Comparison of ENCODE assay signal across 16 cellular contexts in the genomic region with DNA sequence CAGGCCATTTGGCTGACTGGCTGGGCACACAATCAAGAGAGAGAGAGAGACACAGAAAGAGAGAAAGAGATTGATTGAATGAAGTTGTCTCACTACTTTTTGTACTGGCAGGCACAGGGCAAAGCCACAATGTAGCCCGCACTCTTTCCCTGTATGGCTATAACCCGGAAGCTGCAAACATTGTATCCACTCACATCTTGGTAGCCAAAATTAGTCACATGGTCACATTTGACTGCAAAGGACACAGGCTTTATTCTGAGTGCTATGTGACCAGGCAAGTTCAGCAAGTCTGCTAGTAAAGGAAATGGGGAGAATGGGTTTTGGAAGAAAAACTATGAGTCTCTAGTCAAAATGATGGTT. TPM values are rescaled to one million over a fixed set of nuclear protein-coding genes. Genes with fewer than 3 reads are reported as not detected.
A peak's percentile ranks its signal among the peaks of the same experiment; 100 is the strongest.
DNase-seq lines count a peak whose midpoint lies in the region; ATAC-seq and TF ChIP-seq lines count a peak whose summit lies in the region.
"Had no signal": no experiment of that assay in that cellular context is flagged by ENCODE, and none has a peak within 500 bp of the region (broad histone marks: within the 10 kb centered on the region; RNA-seq: fewer than 3 reads in every experiment).

No MANE protein-coding gene starts in this region.

- DNase-seq in Right ventricle myocardium inferior (ENCODE audit: missing footprints) (no peak), cardiac septum (ENCODE audit: low spot score) (no peak), mesenchymal stem cell (no peak), upper lobe of right lung (no peak), NCI-H2227 (lab: John Stamatoyannopoulos, UW; ENCODE audit: unreplicated experiment) (no peak), SK-N-DZ (ENCODE audit: low spot score) (no peak)
- DNase-seq in CD4-positive, alpha-beta memory T cell = no peak
- DNase-seq: activated CD8-positive, alpha-beta T cell treated with anti-CD3 and anti-CD28 coated beads for 36 hours; CD4-positive, CD25-positive, alpha-beta regulatory T cell; cortex of kidney; H9; SK-N-SH; stimulated activated naive CD4-positive, alpha-beta T cell had no signal

- no peak overlapping the region for H3K4me2 ChIP-seq in mesenchymal stem cell (ENCODE audit: low read length, poor library complexity, severe bottlenecking)
- H3K4me2 ChIP-seq: SK-N-SH had no signal

- H3K27ac ChIP-seq in mesenchymal stem cell (ENCODE audit: low read length, poor library complexity, severe bottlenecking) = no peak overlapping the region
- H3K27ac ChIP-seq in upper lobe of right lung = peak overlapping the region; percentile 7
- no peak overlapping the region for H3K27ac ChIP-seq in CD4-positive, alpha-beta memory T cell (ENCODE audit: low read depth, low read length)
- H3K27ac ChIP-seq: 22Rv1 had no signal

- H3K9ac ChIP-seq in mesenchymal stem cell (ENCODE audit: low read length) = peak overlapping the region; percentile 69
- H3K9ac ChIP-seq: SK-N-SH had no signal

- WGBS in mesenchymal stem cell = 95% methylated on average over 2 of the region's 2 CpGs

- H2AFZ ChIP-seq in mesenchymal stem cell (ENCODE audit: low read depth, low read length) = no peak overlapping the region

- H3K4me3 ChIP-seq in mesenchymal stem cell (ENCODE audit: insufficient read depth in 1 of 2, low read depth in 1 of 2, low read length in 2 of 2) (peak overlapping the region in 1 of 2 experiments; percentile 32), upper lobe of right lung (no peak overlapping the region)
- no peak overlapping the region for H3K4me3 ChIP-seq in CD4-positive, alpha-beta memory T cell (ENCODE audit: low read length in 2 of 2)

- peak overlapping the region in 1 of 7 donors; percentile 1 for H3K27ac Mint-ChIP-seq in CD4-positive, alpha-beta memory T cell
- H3K27ac Mint-ChIP-seq: activated CD8-positive, alpha-beta T cell treated with anti-CD3 and anti-CD28 coated beads for 36 hours; activated T-helper 2 cell treated with anti-CD3 and anti-CD28 coated beads, Interferon-gamma antibody, Interleukin-2, Interleukin-4, amounts not matched to agents 10 μg/mL and 5 μg/mL and 100 μg/mL, durations not matched to agents 14 hours and 24 hours and 36 hours had no signal

- H3K23ac ChIP-seq in mesenchymal stem cell (ENCODE audit: low read length in 2 of 2) = no peak overlapping the region

- no peaks in the 10 kb centered on the region for H3K36me3 Mint-ChIP-seq in CD4-positive, alpha-beta memory T cell
- H3K36me3 Mint-ChIP-seq: CD4-positive, CD25-positive, alpha-beta regulatory T cell had no signal

- H3K18ac ChIP-seq in mesenchymal stem cell (ENCODE audit: low read depth in 1 of 2, low read length in 2 of 2) = no peak overlapping the region

- peaks cover 0 to 4% (median 1%) of the 10 kb centered on the region in 4 donors for H3K4me1 Mint-ChIP-seq in CD4-positive, alpha-beta memory T cell

- no peak overlapping the region for H2BK15ac ChIP-seq in mesenchymal stem cell (ENCODE audit: low read depth, poor library complexity, severe bottlenecking)

- CTCF ChIA-PET in CD4-positive, alpha-beta memory T cell (lab: Charles Lee; ENCODE audit: partially characterized antibody) = interaction anchor here (1.0 kb wide), 1 partner anchor 71 kb away, joined by 3 read pairs; no protein-coding TSS in a partner anchor

- H3K4me1 ChIP-seq in mesenchymal stem cell (ENCODE audit: control insufficient read depth, insufficient read depth, low read depth, low read length) (peaks cover 18% of the 10 kb centered on the region), upper lobe of right lung (peaks cover 49% of the 10 kb centered on the region)
- H3K4me1 ChIP-seq in CD4-positive, alpha-beta memory T cell (ENCODE audit: insufficient read depth, low read length) = no peaks in the 10 kb centered on the region

- H2BK5ac ChIP-seq in mesenchymal stem cell (ENCODE audit: low read depth, low read length, poor library complexity, severe bottlenecking) = no peak overlapping the region

- H3K27me3 Mint-ChIP-seq in CD4-positive, alpha-beta memory T cell = no peaks in the 10 kb centered on the region
- H3K27me3 Mint-ChIP-seq: activated CD8-positive, alpha-beta T cell treated with anti-CD3 and anti-CD28 coated beads for 36 hours; CD4-positive, CD25-positive, alpha-beta regulatory T cell had no signal

- H3K27me3 ChIP-seq in mesenchymal stem cell (ENCODE audit: control insufficient read depth in 1 of 2, insufficient read depth in 1 of 2, low read length in 2 of 2) (peaks cover 0 to 32% of the 10 kb centered on the region in 2 experiments), upper lobe of right lung (no peaks in the 10 kb centered on the region)
- H3K27me3 ChIP-seq in CD4-positive, alpha-beta memory T cell (ENCODE audit: insufficient read depth, low read length) = no peaks in the 10 kb centered on the region

- H4K8ac ChIP-seq in mesenchymal stem cell (ENCODE audit: low read length) = no peak overlapping the region

- POLR2A ChIA-PET in CD4-positive, alpha-beta memory T cell (lab: Charles Lee; ENCODE audit: partially characterized antibody) = no interaction called here

- H2BK12ac ChIP-seq in mesenchymal stem cell (ENCODE audit: low read length in 2 of 2) = no peak overlapping the region

- H3K9me3 Mint-ChIP-seq in CD4-positive, alpha-beta memory T cell = no peaks in the 10 kb centered on the region
- H3K9me3 Mint-ChIP-seq: activated CD8-positive, alpha-beta T cell treated with anti-CD3 and anti-CD28 coated beads for 36 hours; activated T-helper 2 cell treated with anti-CD3 and anti-CD28 coated beads, Interferon-gamma antibody, Interleukin-2, Interleukin-4, amounts not matched to agents 10 μg/mL and 5 μg/mL and 100 μg/mL, durations not matched to agents 14 hours and 24 hours and 36 hours; CD4-positive, CD25-positive, alpha-beta regulatory T cell; H9 had no signal

- ATAC-seq in Right ventricle myocardium inferior (peak; percentile 52), esophagus mucosa (peak; percentile 86), upper lobe of right lung (peak; percentile 33)
- ATAC-seq: activated CD8-positive, alpha-beta T cell treated with anti-CD3 and anti-CD28 coated beads for 36 hours had no signal

- H3K36me3 ChIP-seq in mesenchymal stem cell (ENCODE audit: control insufficient read depth in 1 of 2, insufficient read depth in 2 of 2, low read depth in 1 of 2, low read length in 2 of 2) = no peaks in the 10 kb centered on the region
- no peaks in the 10 kb centered on the region for H3K36me3 ChIP-seq in upper lobe of right lung
- no peaks in the 10 kb centered on the region for H3K36me3 ChIP-seq in CD4-positive, alpha-beta memory T cell (ENCODE audit: insufficient read depth, low read length)

- no peak overlapping the region for H3K4me3 Mint-ChIP-seq in CD4-positive, alpha-beta memory T cell
- H3K4me3 Mint-ChIP-seq: activated CD8-positive, alpha-beta T cell treated with anti-CD3 and anti-CD28 coated beads for 36 hours; CD4-positive, CD25-positive, alpha-beta regulatory T cell; H9 had no signal

- no peak overlapping the region for H2BK120ac ChIP-seq in mesenchymal stem cell (ENCODE audit: low read depth, low read length)

- H3K9me3 ChIP-seq in mesenchymal stem cell (ENCODE audit: control insufficient read depth, low read length) (no peaks in the 10 kb centered on the region), upper lobe of right lung (no peaks in the 10 kb centered on the region)
- H3K9me3 ChIP-seq in CD4-positive, alpha-beta memory T cell (ENCODE audit: control insufficient read depth in 1 of 2, low read length in 2 of 2) = no peaks in the 10 kb centered on the region
- H3K9me3 ChIP-seq: SK-N-SH had no signal

- H3K4ac ChIP-seq in mesenchymal stem cell (ENCODE audit: low read depth in 1 of 2, low read length in 2 of 2) = no peak overlapping the region

- TF ChIP-seq CTCF in upper lobe of right lung (IDR thresholded peaks at IDR 0.05) = no peak

- intact Hi-C loops in Right ventricle myocardium inferior (cut with DNase I) = no loop called here
- intact Hi-C loops in cardiac septum (cut with DNase I) = no loop called here
- intact Hi-C loops in upper lobe of right lung (cut with DNase I) = no loop called here
- intact Hi-C loops in CD4-positive, alpha-beta memory T cell (cut with micrococcal nuclease) = no loop called here

- no peak overlapping the region for H4K91ac ChIP-seq in mesenchymal stem cell (ENCODE audit: low read length)

- no peak overlapping the region for H3K14ac ChIP-seq in mesenchymal stem cell (ENCODE audit: low read length in 2 of 2)

- no peak overlapping the region for H2AK5ac ChIP-seq in mesenchymal stem cell (ENCODE audit: low read length, severe bottlenecking)

- H3K79me1 ChIP-seq in mesenchymal stem cell (replicated peaks; ENCODE audit: low read length, poor library complexity, severe bottlenecking) = no peaks in the 10 kb centered on the region

RNA-seq across cellular contexts. Expression of a gene that starts 31.4 kb away (rescaled TPM):
- total RNA-seq in Right ventricle myocardium inferior (8.9 TPM), cardiac septum (6.2 TPM), esophagus mucosa (16.0 TPM), upper lobe of right lung (23.8 TPM)
- 15.5 TPM for polyA plus RNA-seq in mesenchymal stem cell (2013, experiment 1 of 2)
- polyA plus RNA-seq in mesenchymal stem cell (2013, experiment 2 of 2) = 15.7 TPM
- polyA plus RNA-seq in SK-N-DZ (2014; cell fraction: cytosol; rRNA removed) = 24.2 and 30.0 TPM in 2 replicates
- 23.5 and 23.6 TPM in 2 replicates for polyA plus RNA-seq in SK-N-DZ (2014; cell fraction: nucleus; rRNA removed)
- 1 to 10 TPM; 7.2 TPM for total RNA-seq in CD4-positive, alpha-beta memory T cell
- 1 to 10 TPM; 6.1 to 9.0 TPM for polyA plus RNA-seq in CD4-positive, alpha-beta memory T cell

Comparison
In these comparisons a context has a peak if more than half of its experiments do, and no peak if none do; other contexts are left out.
1. ATAC-seq: peak in every context shown above with its lines; median percentile 86 in esophagus mucosa; 52 in Right ventricle myocardium inferior; 33 in upper lobe of right lung.